Comparison of ENCODE assay signal across 10 cellular contexts in the genomic region with DNA sequence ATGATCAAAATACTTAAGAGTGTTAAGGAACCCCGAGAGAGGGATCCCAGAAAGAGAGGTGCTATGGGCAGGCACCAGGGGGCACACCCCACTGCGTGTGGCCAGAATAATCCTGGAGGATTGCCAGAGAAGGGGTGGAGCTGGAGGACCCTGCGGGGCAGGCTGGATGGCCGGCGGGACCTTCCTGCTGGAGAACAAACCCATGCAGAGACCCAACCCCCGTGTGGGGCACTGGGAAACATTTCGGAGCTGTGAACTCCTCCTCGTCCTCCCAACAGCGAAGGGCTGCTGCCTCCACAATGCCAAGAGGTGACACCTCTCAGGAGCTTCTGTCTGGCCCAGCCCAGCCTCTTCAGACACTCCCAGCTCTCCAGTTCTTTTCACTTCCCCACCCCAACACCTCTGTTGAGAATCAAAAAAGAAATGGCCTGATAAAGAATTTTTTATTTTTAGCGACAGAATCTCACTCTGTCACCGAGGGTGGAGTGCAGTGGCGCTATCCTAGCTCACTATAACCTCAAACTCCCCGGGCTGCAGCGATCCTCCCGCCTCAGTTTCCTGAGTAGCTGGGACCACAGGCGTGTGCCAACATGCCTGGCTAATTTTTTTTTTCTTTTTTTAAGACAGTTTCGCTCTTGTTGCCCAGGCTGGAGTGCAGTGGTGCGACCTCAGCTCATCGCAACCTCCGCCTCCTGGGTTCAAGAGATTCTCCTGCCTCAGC. TPM values are rescaled to one million over a fixed set of nuclear protein-coding genes. Genes with fewer than 3 reads are reported as not detected.
DNase-seq lines count a peak whose midpoint lies in the region; ATAC-seq and TF ChIP-seq lines count a peak whose summit lies in the region.
"Had no signal": no experiment of that assay in that cellular context is flagged by ENCODE, and none has a peak within 500 bp of the region (broad histone marks: within the 10 kb centered on the region; RNA-seq: fewer than 3 reads in every experiment).

No MANE protein-coding gene starts in this region.

- H3K4me1 Mint-ChIP-seq in naive thymus-derived CD8-positive, alpha-beta T cell: peaks cover 4 to 14% (median 10%) of the 10 kb centered on the region in 4 donors

- peak overlapping the region in 2 of 10 donors; percentile 69 to 80 for H3K27ac Mint-ChIP-seq in naive thymus-derived CD8-positive, alpha-beta T cell
- H3K27ac Mint-ChIP-seq: brain had no signal

- no peak overlapping the region for H3K27ac ChIP-seq in coronary artery
- H3K27ac ChIP-seq: SJSA1 had no signal

- no peaks in the 10 kb centered on the region for H3K36me3 ChIP-seq in GM06990 (ENCODE audit: control insufficient read depth, insufficient read depth, low read length)
- H3K36me3 ChIP-seq: SJSA1 had no signal

- ATAC-seq in naive thymus-derived CD8-positive, alpha-beta T cell: peak; percentile 35 to 37
- ATAC-seq in GM21529 (IDR thresholded peaks at IDR 0.05; ENCODE audit: unreplicated experiment): no peak

- H3K4me3 Mint-ChIP-seq in naive thymus-derived CD8-positive, alpha-beta T cell: peak overlapping the region; percentile 42 to 70 (median 62)

- DNase-seq in GM06990 (ENCODE audit: extremely low read depth, insufficient read length) (no peak), NOMO-1 treated with dmso at 0.1 percent for 144 hours (lab: John Stamatoyannopoulos, UW; ENCODE audit: unreplicated experiment) (peak; percentile 45), coronary artery (ENCODE audit: low spot score) (no peak), GM19240 (ENCODE audit: insufficient read length, low spot score) (no peak), hypothalamus (lab: John Stamatoyannopoulos, UW) (no peak), globus pallidus (ENCODE audit: low spot score) (no peak)
- DNase-seq in naive thymus-derived CD8-positive, alpha-beta T cell: peak in 3 of 10 donors; percentile 5 to 17 (median 16)

- TF ChIP-seq CTCF in GM06990 (IDR thresholded peaks at IDR 0.05; ENCODE audit: insufficient read depth, low read length, poor library complexity, severe bottlenecking): peak; percentile 36
- TF ChIP-seq CTCF in coronary artery (IDR thresholded peaks at IDR 0.05): no peak

- H3K27me3 Mint-ChIP-seq in naive thymus-derived CD8-positive, alpha-beta T cell: peaks cover 0 to 7% (median 4%) of the 10 kb centered on the region in 5 donors

- H3K27me3 ChIP-seq in GM06990 (replicated peaks; ENCODE audit: control insufficient read depth, insufficient read depth, low read length): no peaks in the 10 kb centered on the region
- H3K27me3 ChIP-seq: SJSA1 had no signal

- no peaks in the 10 kb centered on the region for H3K9me3 Mint-ChIP-seq in naive thymus-derived CD8-positive, alpha-beta T cell
- H3K9me3 Mint-ChIP-seq: brain had no signal

- H3K4me3 ChIP-seq in GM06990 (replicated peaks; ENCODE audit: low read depth, low read length): no peak overlapping the region
- peak overlapping the region; percentile 57 for H3K4me3 ChIP-seq in coronary artery
- H3K4me3 ChIP-seq: SJSA1 had no signal

- no peaks in the 10 kb centered on the region for H3K36me3 Mint-ChIP-seq in naive thymus-derived CD8-positive, alpha-beta T cell
- H3K36me3 Mint-ChIP-seq: brain had no signal

- POLR2A ChIA-PET in naive thymus-derived CD8-positive, alpha-beta T cell (lab: Charles Lee): interaction anchor here (0.6 to 1.1 kb wide), 5 partner anchors 31 to 91 kb away, joined by 3 to 4 read pairs (median 3); a partner anchor contains a TSS

RNA-seq across cellular contexts. Expression of a gene that starts 25.6 kb away (rescaled TPM):
- total RNA-seq in naive thymus-derived CD8-positive, alpha-beta T cell: under 1 TPM in 1 of 2 experiments, not detected in 1; 0.99 TPM
- under 1 TPM in 2 of 3 donors, not detected in 1; 0.17 to 0.48 TPM for polyA plus RNA-seq in naive thymus-derived CD8-positive, alpha-beta T cell
- total RNA-seq: SJSA1 had no signal

RNA-seq across cellular contexts. Expression of a gene that starts 36.8 kb away (rescaled TPM):
- total RNA-seq in naive thymus-derived CD8-positive, alpha-beta T cell: 100 to 1,000 TPM; 280 TPM
- 10 to 100 TPM in 1 of 3 donors, 1 to 10 TPM in 2; 8.0 to 12.9 (median 9.9) TPM for polyA plus RNA-seq in naive thymus-derived CD8-positive, alpha-beta T cell

RNA-seq across cellular contexts. Expression of a gene that starts 59.3 kb away (rescaled TPM):
- not detected for total RNA-seq in naive thymus-derived CD8-positive, alpha-beta T cell
- polyA plus RNA-seq in naive thymus-derived CD8-positive, alpha-beta T cell: not detected
